Comparison of ENCODE assay signal across 11 cellular contexts in genomic region chr19:4083677-4084546, GRCh38. TPM values are rescaled to one million over a fixed set of nuclear protein-coding genes. Genes with fewer than 3 reads are reported as not detected.
DNase-seq lines count a peak whose midpoint lies in the region; ATAC-seq, FAIRE-seq and TF ChIP-seq lines count a peak whose summit lies in the region.
"Had no signal": no experiment of that assay in that cellular context is flagged by ENCODE, and none has a peak within 500 bp of the region (broad histone marks: within the 10 kb centered on the region; RNA-seq: fewer than 3 reads in every experiment).

No MANE protein-coding gene starts in this region.

- no peaks in the 10 kb centered on the region for H3K27me3 ChIP-seq in BLaER1
- no peaks in the 10 kb centered on the region for H3K27me3 ChIP-seq in naive thymus-derived CD4-positive, alpha-beta T cell (ENCODE audit: control insufficient read depth in 2 of 2, insufficient read depth in 2 of 2, low read length in 2 of 2)
- no peaks in the 10 kb centered on the region for H3K27me3 ChIP-seq in BE2C
- H3K27me3 ChIP-seq: SJSA1 had no signal

- POLR2A ChIA-PET in naive thymus-derived CD4-positive, alpha-beta T cell (lab: Charles Lee), result interaction anchor here (0.8 to 1.5 kb wide), 5 partner anchors 9 to 98 kb away, joined by 3 to 5 read pairs (median 4); partner anchors contain the start of genes EEF2 and ZBTB7A

- H4K20me1 ChIP-seq in BLaER1, result no peaks in the 10 kb centered on the region

- no peak for DNase-seq in GM19239 (ENCODE audit: insufficient read length, low spot score)
- DNase-seq in naive thymus-derived CD4-positive, alpha-beta T cell, result peak in 2 of 9 donors; percentile 25 to 33
- no peak for DNase-seq in BE2C
- no peak for DNase-seq in effector CD4-positive, alpha-beta T cell
- no peak for DNase-seq in SW 1271 (lab: John Stamatoyannopoulos, UW)

- no peak for TF ChIP-seq CTCF in BE2C (IDR thresholded peaks at IDR 0.05; ENCODE audit: low read depth, low read length)

- peak overlapping the region; percentile 93 for H3K4me2 ChIP-seq in BLaER1

- intact Hi-C loops in naive thymus-derived CD4-positive, alpha-beta T cell (cut with micrococcal nuclease), result no loop called here

- H3K36me3 ChIP-seq in BLaER1 (no peaks in the 10 kb centered on the region), BE2C (no peaks in the 10 kb centered on the region)
- no peaks in the 10 kb centered on the region for H3K36me3 ChIP-seq in naive thymus-derived CD4-positive, alpha-beta T cell (ENCODE audit: control insufficient read depth in 2 of 3, insufficient read depth in 3 of 3, low read length in 3 of 3)
- H3K36me3 ChIP-seq: SJSA1 had no signal

- H3K9me3 Mint-ChIP-seq in activated naive CD4-positive, alpha-beta T cell treated with anti-CD3 and anti-CD28 coated beads, Interleukin-2, amount 50 U/mL, for 24 hours, result no peaks in the 10 kb centered on the region
- H3K9me3 Mint-ChIP-seq in naive thymus-derived CD4-positive, alpha-beta T cell, result no peaks in the 10 kb centered on the region
- H3K9me3 Mint-ChIP-seq: brain had no signal

- H3K4me3 ChIP-seq in BLaER1 (peak overlapping the region; percentile 64), BE2C (ENCODE audit: low read depth, low read length) (no peak overlapping the region)
- H3K4me3 ChIP-seq in naive thymus-derived CD4-positive, alpha-beta T cell (ENCODE audit: low read length), result no peak overlapping the region
- H3K4me3 ChIP-seq: SJSA1 had no signal

- H3K4me1 ChIP-seq in BLaER1 (peaks cover 72% of the 10 kb centered on the region), BE2C (no peaks in the 10 kb centered on the region)
- peaks cover 54 to 60% of the 10 kb centered on the region in 2 donors for H3K4me1 ChIP-seq in naive thymus-derived CD4-positive, alpha-beta T cell (ENCODE audit: control insufficient read depth in 2 of 2, insufficient read depth in 2 of 2, low read length in 2 of 2)
- H3K4me1 ChIP-seq: SJSA1 had no signal

- CTCF ChIA-PET in naive thymus-derived CD4-positive, alpha-beta T cell (lab: Charles Lee), result no interaction called here

- H3K9me3 ChIP-seq in BLaER1, result no peaks in the 10 kb centered on the region
- no peaks in the 10 kb centered on the region for H3K9me3 ChIP-seq in naive thymus-derived CD4-positive, alpha-beta T cell (ENCODE audit: control insufficient read depth in 2 of 3, low read length in 3 of 3)
- H3K9me3 ChIP-seq in BE2C, result no peaks in the 10 kb centered on the region; the same call in 1 of the 2 replicates
- H3K9me3 ChIP-seq: SJSA1 had no signal

- peaks cover 56% of the 10 kb centered on the region for H3K4me1 Mint-ChIP-seq in activated naive CD4-positive, alpha-beta T cell treated with anti-CD3 and anti-CD28 coated beads, Interleukin-2, amount 50 U/mL, for 24 hours
- peaks cover 22 to 61% (median 54%) of the 10 kb centered on the region in 7 donors for H3K4me1 Mint-ChIP-seq in naive thymus-derived CD4-positive, alpha-beta T cell
- H3K4me1 Mint-ChIP-seq: brain had no signal

- no peaks in the 10 kb centered on the region for H3K36me3 Mint-ChIP-seq in activated naive CD4-positive, alpha-beta T cell treated with anti-CD3 and anti-CD28 coated beads, Interleukin-2, amount 50 U/mL, for 24 hours
- peaks cover 0 to 4% (median 0%) of the 10 kb centered on the region in 5 donors for H3K36me3 Mint-ChIP-seq in naive thymus-derived CD4-positive, alpha-beta T cell

- peak; percentile 70 for ATAC-seq in naive thymus-derived CD4-positive, alpha-beta T cell
- no peak for ATAC-seq in GM19035 (IDR thresholded peaks at IDR 0.05; ENCODE audit: unreplicated experiment)

- H3K27me3 Mint-ChIP-seq in activated naive CD4-positive, alpha-beta T cell treated with anti-CD3 and anti-CD28 coated beads, Interleukin-2, amount 50 U/mL, for 24 hours, result no peaks in the 10 kb centered on the region
- H3K27me3 Mint-ChIP-seq in naive thymus-derived CD4-positive, alpha-beta T cell, result no peaks in the 10 kb centered on the region
- H3K27me3 Mint-ChIP-seq: brain had no signal

- peak; percentile 45 for FAIRE-seq in GM19239 (lab: Jason Lieb, UNC)
- FAIRE-seq: G401.6 had no signal

- H3K27ac ChIP-seq in BLaER1, result peak overlapping the region; percentile 87
- H3K27ac ChIP-seq in naive thymus-derived CD4-positive, alpha-beta T cell (ENCODE audit: low read depth, low read length), result peak overlapping the region; percentile 68
- H3K27ac ChIP-seq: SJSA1 had no signal

- H3K4me3 Mint-ChIP-seq in activated naive CD4-positive, alpha-beta T cell treated with anti-CD3 and anti-CD28 coated beads, Interleukin-2, amount 50 U/mL, for 24 hours, result peak overlapping the region; percentile 61
- peak overlapping the region; percentile 38 to 77 (median 70) for H3K4me3 Mint-ChIP-seq in naive thymus-derived CD4-positive, alpha-beta T cell
- H3K4me3 Mint-ChIP-seq: brain had no signal

- H3K9ac ChIP-seq in BLaER1, result peak overlapping the region; percentile 77

- H3K27ac Mint-ChIP-seq in activated naive CD4-positive, alpha-beta T cell treated with anti-CD3 and anti-CD28 coated beads, Interleukin-2, amount 50 U/mL, for 24 hours, result peak overlapping the region; percentile 62
- peak overlapping the region; percentile 72 to 95 (median 87) for H3K27ac Mint-ChIP-seq in naive thymus-derived CD4-positive, alpha-beta T cell
- H3K27ac Mint-ChIP-seq: brain had no signal

RNA-seq across cellular contexts. Expression of gene ZBTB7A, which starts 17.2 kb away (rescaled TPM):
- 10 to 100 TPM; 47.4 to 76.0 (median 52.0) TPM for total RNA-seq in naive thymus-derived CD4-positive, alpha-beta T cell
- 10 to 100 TPM; 15.3 to 45.0 TPM for polyA plus RNA-seq in naive thymus-derived CD4-positive, alpha-beta T cell
- 17.1 TPM for polyA plus RNA-seq in BE2C (2012; ENCODE audit: insufficient read depth, insufficient read length, low read depth)

RNA-seq across cellular contexts. Expression of gene MAP2K2, which starts 40.0 kb away (rescaled TPM):
- total RNA-seq in naive thymus-derived CD4-positive, alpha-beta T cell, result 100 to 1,000 TPM in 4 of 5 experiments, 10 to 100 TPM in 1; 87.4 to 162 (median 123) TPM
- polyA plus RNA-seq in naive thymus-derived CD4-positive, alpha-beta T cell, result 10 to 100 TPM; 40.5 to 93.6 TPM
- 120 TPM for polyA plus RNA-seq in BE2C (2012; ENCODE audit: insufficient read depth, insufficient read length, low read depth)
